13 cellular contexts compared by ENCODE assay signal in the genomic region with DNA sequence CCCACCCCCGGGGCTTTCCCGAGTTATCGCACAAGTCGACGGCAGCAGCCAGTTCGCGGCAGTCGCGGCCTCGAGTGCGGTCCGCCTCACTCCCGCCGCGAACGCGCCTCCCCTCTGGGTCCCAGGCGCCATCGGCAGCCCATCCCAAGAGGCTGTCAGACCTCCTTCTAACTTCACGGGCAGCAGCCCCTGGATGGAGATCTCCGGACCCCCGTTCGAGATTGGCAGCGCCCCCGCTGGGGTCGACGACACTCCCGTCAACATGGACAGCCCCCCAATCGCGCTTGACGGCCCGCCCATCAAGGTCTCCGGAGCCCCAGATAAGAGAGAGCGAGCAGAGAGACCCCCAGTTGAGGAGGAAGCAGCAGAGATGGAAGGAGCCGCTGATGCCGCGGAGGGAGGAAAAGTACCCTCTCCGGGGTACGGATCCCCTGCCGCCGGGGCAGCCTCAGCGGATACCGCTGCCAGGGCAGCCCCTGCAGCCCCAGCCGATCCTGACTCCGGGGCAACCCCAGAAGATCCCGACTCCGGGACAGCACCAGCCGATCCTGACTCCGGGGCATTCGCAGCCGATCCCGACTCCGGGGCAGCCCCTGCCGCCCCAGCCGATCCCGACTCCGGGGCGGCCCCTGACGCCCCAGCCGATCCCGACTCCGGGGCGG. TPM values are rescaled to one million over a fixed set of nuclear protein-coding genes. Genes with fewer than 3 reads are reported as not detected.
A peak's percentile ranks its signal among the peaks of the same experiment; 100 is the strongest.
DNase-seq lines count a peak whose midpoint lies in the region; ATAC-seq and TF ChIP-seq lines count a peak whose summit lies in the region.
"Had no signal": no experiment of that assay in that cellular context is flagged by ENCODE, and none has a peak within 500 bp of the region (broad histone marks: within the 10 kb centered on the region; RNA-seq: fewer than 3 reads in every experiment).

No MANE protein-coding gene starts in this region.

- H3K27me3 ChIP-seq in right cardiac atrium (ENCODE audit: control insufficient read depth, insufficient read depth) (no peaks in the 10 kb centered on the region), mammary epithelial cell (ENCODE audit: insufficient read depth, low read length) (peaks cover 24% of the 10 kb centered on the region), HAP-1 (ENCODE audit: low read depth) (0 out of 2 replicates have a peak, but pooled peaks cover 3% of the 10 kb centered on the region)
- H3K27me3 ChIP-seq in naive thymus-derived CD4-positive, alpha-beta T cell (ENCODE audit: control insufficient read depth in 2 of 2, insufficient read depth in 2 of 2, low read length in 2 of 2): peaks cover 0 to 10% of the 10 kb centered on the region in 2 donors

- no peaks in the 10 kb centered on the region for H3K4me1 ChIP-seq in right cardiac atrium (ENCODE audit: control insufficient read depth, insufficient read depth, low read length)
- peaks cover 16% of the 10 kb centered on the region for H3K4me1 ChIP-seq in mammary epithelial cell (ENCODE audit: insufficient read depth, low read length)
- no peaks in the 10 kb centered on the region for H3K4me1 ChIP-seq in naive thymus-derived CD4-positive, alpha-beta T cell (ENCODE audit: control insufficient read depth in 2 of 2, insufficient read depth in 2 of 2, low read length in 2 of 2)
- no peaks in the 10 kb centered on the region for H3K4me1 ChIP-seq in HAP-1

- peak overlapping the region; percentile 4 for H3K4me3 ChIP-seq in right cardiac atrium (ENCODE audit: low read length)
- H3K4me3 ChIP-seq in mammary epithelial cell (replicated peaks in 1 of 3; ENCODE audit: insufficient read depth in 1 of 3, low read depth in 2 of 3, low read length in 3 of 3): no peak overlapping the region
- no peak overlapping the region for H3K4me3 ChIP-seq in naive thymus-derived CD4-positive, alpha-beta T cell (ENCODE audit: low read length)
- no peak overlapping the region for H3K4me3 ChIP-seq in HAP-1
- H3K4me3 ChIP-seq: left lung, right lobe of liver had no signal

- in situ Hi-C loops in mammary epithelial cell (cut with MboI; ENCODE audit: low sequenced_read_pairs in 2 of 2) (loop anchor here (25.0 kb wide), 2 partner anchors 608 to 617 kb away; a partner anchor contains a TSS), HAP-1 (cut with MboI; ENCODE audit: low sequenced_read_pairs) (loop anchor here (25.0 kb wide), 2 partner anchors 358 to 608 kb away; no protein-coding TSS in a partner anchor)

- no peak for TF ChIP-seq CTCF in mammary epithelial cell (conservative IDR thresholded peaks at IDR 0.05 in 1 of 2, IDR thresholded peaks at IDR 0.05 in 1 of 2; ENCODE audit: extremely low read depth in 1 of 2, insufficient read depth in 1 of 2, low read depth in 1 of 2, low read length in 2 of 2)

- intact Hi-C loops in right cardiac atrium (cut with DNase I) (loop anchor here in 1 of 4 donors (10.0 kb wide), 1 partner anchor 619 kb away; no protein-coding TSS in a partner anchor), Right ventricle myocardium inferior (cut with DNase I) (loop anchor here (5.0 kb wide), 2 partner anchors 162 to 202 kb away; a partner anchor contains a TSS), mammary epithelial cell (cut with micrococcal nuclease) (loop anchor here (5.0 kb wide), 2 partner anchors 202 to 372 kb away; a partner anchor contains a TSS)
- intact Hi-C loops in naive thymus-derived CD4-positive, alpha-beta T cell (cut with micrococcal nuclease): loop anchor here in 1 of 2 donors (5.0 kb wide), 1 partner anchor 547 kb away; a partner anchor contains a TSS

- H3K36me3 Mint-ChIP-seq in naive thymus-derived CD4-positive, alpha-beta T cell: peaks cover 0 to 4% (median 0%) of the 10 kb centered on the region in 5 donors

- H3K27ac Mint-ChIP-seq in naive thymus-derived CD4-positive, alpha-beta T cell: peak overlapping the region in 1 of 9 donors; percentile 87
- H3K27ac Mint-ChIP-seq: HFFc6 had no signal

- WGBS in right cardiac atrium: 53% methylated on average over 63 of the region's 63 CpGs
- WGBS in mammary epithelial cell (ENCODE audit: low coverage, missing lambda C conversion rate): 60% methylated on average over 8 of the region's 63 CpGs

- no peak overlapping the region for H3K9ac ChIP-seq in mammary epithelial cell (ENCODE audit: insufficient read depth, low read length)

- H3K27ac ChIP-seq in right cardiac atrium (ENCODE audit: low read length): no peak overlapping the region
- no peak overlapping the region for H3K27ac ChIP-seq in mammary epithelial cell (ENCODE audit: insufficient read depth, low read depth, low read length)
- H3K27ac ChIP-seq in naive thymus-derived CD4-positive, alpha-beta T cell (ENCODE audit: low read depth, low read length): no peak overlapping the region
- H3K27ac ChIP-seq: epithelial cell of prostate, left lung, right lobe of liver had no signal

- BruUV-seq in mammary epithelial cell (replicated peaks; lab: Mats Ljungman, UMichigan): no TSS peak

- no peaks in the 10 kb centered on the region for H3K79me2 ChIP-seq in mammary epithelial cell (ENCODE audit: insufficient read depth, low read length)

- no peaks in the 10 kb centered on the region for H4K20me1 ChIP-seq in mammary epithelial cell (ENCODE audit: insufficient read depth, low read length)

- H2AFZ ChIP-seq in mammary epithelial cell (ENCODE audit: low read depth, low read length): no peak overlapping the region

- CTCF ChIA-PET in mammary epithelial cell (lab: Charles Lee; ENCODE audit: low non-redundant PET): no interaction called here
- CTCF ChIA-PET in naive thymus-derived CD4-positive, alpha-beta T cell (lab: Charles Lee): no interaction called here

- H3K36me3 ChIP-seq in mammary epithelial cell (ENCODE audit: insufficient read depth, low read length): no peaks in the 10 kb centered on the region
- no peaks in the 10 kb centered on the region for H3K36me3 ChIP-seq in naive thymus-derived CD4-positive, alpha-beta T cell (ENCODE audit: control insufficient read depth in 2 of 3, insufficient read depth in 3 of 3, low read length in 3 of 3)
- H3K36me3 ChIP-seq in HAP-1 (replicated peaks): no peaks in the 10 kb centered on the region
- H3K36me3 ChIP-seq: left lung, right lobe of liver had no signal

- H3K9me3 Mint-ChIP-seq in naive thymus-derived CD4-positive, alpha-beta T cell: peaks cover 0 to 1% (median 0%) of the 10 kb centered on the region in 11 donors

- peaks cover 10 to 28% (median 19%) of the 10 kb centered on the region in 7 donors for H3K4me1 Mint-ChIP-seq in naive thymus-derived CD4-positive, alpha-beta T cell

- peaks cover 31 to 77% (median 39%) of the 10 kb centered on the region in 5 donors for H3K27me3 Mint-ChIP-seq in naive thymus-derived CD4-positive, alpha-beta T cell

- no peaks in the 10 kb centered on the region for H3K9me3 ChIP-seq in right cardiac atrium (ENCODE audit: control insufficient read depth, low read length)
- H3K9me3 ChIP-seq in mammary epithelial cell (replicated peaks; ENCODE audit: insufficient read depth, low read length): no peaks in the 10 kb centered on the region
- H3K9me3 ChIP-seq in naive thymus-derived CD4-positive, alpha-beta T cell (ENCODE audit: control insufficient read depth in 2 of 3, low read length in 3 of 3): no peaks in the 10 kb centered on the region
- H3K9me3 ChIP-seq in HAP-1: no peaks in the 10 kb centered on the region
- H3K9me3 ChIP-seq: left lung, right lobe of liver had no signal

- H3K4me3 Mint-ChIP-seq in naive thymus-derived CD4-positive, alpha-beta T cell: peak overlapping the region in 9 of 10 donors; percentile 27 to 84 (median 61)

- no peak for DNase-seq in right cardiac atrium
- DNase-seq in Right ventricle myocardium inferior (ENCODE audit: missing footprints): no peak
- DNase-seq in mammary epithelial cell: no peak
- DNase-seq in naive thymus-derived CD4-positive, alpha-beta T cell: no peak
- DNase-seq in HAP-1 (ENCODE audit: low spot score in 2 of 2): no peak
- DNase-seq in D341Med (ENCODE audit: low spot score): no peak
- no peak for DNase-seq in stimulated activated CD4-positive, alpha-beta T cell treated with anti-CD3 and anti-CD28 coated beads, Interleukin-4, amount 100 ng/mL, for 4 hours
- DNase-seq: HFFc6, left lung, NCI-H446 treated with DMSO at 0.1 percent for 48 hours had no signal

- ATAC-seq in right cardiac atrium (no peak), Right ventricle myocardium inferior (no peak), GM21619 (IDR thresholded peaks at IDR 0.05; ENCODE audit: unreplicated experiment) (no peak)
- ATAC-seq in naive thymus-derived CD4-positive, alpha-beta T cell: no peak
- ATAC-seq: left lung, right lobe of liver had no signal

- peak overlapping the region; percentile 48 for H3K4me2 ChIP-seq in mammary epithelial cell (ENCODE audit: insufficient read depth, low read depth, low read length)

- dilution Hi-C loops in mammary epithelial cell (cut with HindIII; ENCODE audit: low sequenced_read_pairs): loop anchor here (25.0 kb wide), 1 partner anchor 358 kb away; no protein-coding TSS in a partner anchor

- POLR2A ChIA-PET in naive thymus-derived CD4-positive, alpha-beta T cell (lab: Charles Lee): no interaction called here

RNA-seq across cellular contexts. Expression of a gene that starts 1.6 kb away (rescaled TPM):
- total RNA-seq in right cardiac atrium (1,000 to 10,000 TPM; 1,230 to 1,665 (median 1,377) TPM), Right ventricle myocardium inferior (1,475 TPM), mammary epithelial cell (100 to 1,000 TPM; 289 to 682 TPM)
- polyA plus RNA-seq in right cardiac atrium (1,885 TPM), mammary epithelial cell (1,072 TPM)
- 1,722 TPM for polyA minus RNA-seq in mammary epithelial cell
- total RNA-seq in naive thymus-derived CD4-positive, alpha-beta T cell: 100 to 1,000 TPM; 694 to 907 (median 775) TPM
- polyA plus RNA-seq in naive thymus-derived CD4-positive, alpha-beta T cell: 100 to 1,000 TPM; 147 to 221 TPM

RNA-seq across cellular contexts. Expression of a gene that starts 3.4 kb away (rescaled TPM):
- total RNA-seq in right cardiac atrium (under 1 TPM; 0.42 to 0.74 (median 0.50) TPM), Right ventricle myocardium inferior (0.38 TPM), mammary epithelial cell (under 1 TPM; 0.33 to 0.73 TPM)
- polyA plus RNA-seq in right cardiac atrium (0.32 TPM), mammary epithelial cell (0.27 TPM)
- polyA minus RNA-seq in mammary epithelial cell: not detected
- 1 to 10 TPM in 3 of 5 experiments, under 1 TPM in 2; 0.13 to 2.0 (median 1.5) TPM for total RNA-seq in naive thymus-derived CD4-positive, alpha-beta T cell
- not detected for polyA plus RNA-seq in naive thymus-derived CD4-positive, alpha-beta T cell
